In genomic region chr14:24232121-24232644, GRCh38 we compare ENCODE assay signal across 1 cellular context.
TF ChIP-seq lines count a peak whose summit lies in the region.

TSS of gene NEDD8 (minus strand) at chr14:24232367. CDS start at chr14:24232267, 100 bp downstream.

TF ChIP-seq in H1, 55 proteins besides CTCF, POLR2A, EP300 and RAD21 (continued from another document):
- 0 out of 2 replicates have a peak, but pooled peaks have one; percentile 19 for TF ChIP-seq RBBP5 (IDR thresholded peaks at IDR 0.05; ENCODE audit: borderline replicate concordance, low read depth, low read length)
- no peak for TF ChIP-seq SRF (IDR thresholded peaks at IDR 0.05; ENCODE audit: low read depth, low read length)
- peak; percentile 49 for TF ChIP-seq POLR2AphosphoS5 (IDR thresholded peaks at IDR 0.05; ENCODE audit: low read depth, low read length)
- peak; percentile 63; the same call in 1 of the 2 replicates for TF ChIP-seq CREB1 (IDR thresholded peaks at IDR 0.05)
- no peak for TF ChIP-seq MAFK (IDR thresholded peaks at IDR 0.05; ENCODE audit: low read depth, low read length)
